Comparison of ENCODE assay signal across 6 cellular contexts in the genomic region with DNA sequence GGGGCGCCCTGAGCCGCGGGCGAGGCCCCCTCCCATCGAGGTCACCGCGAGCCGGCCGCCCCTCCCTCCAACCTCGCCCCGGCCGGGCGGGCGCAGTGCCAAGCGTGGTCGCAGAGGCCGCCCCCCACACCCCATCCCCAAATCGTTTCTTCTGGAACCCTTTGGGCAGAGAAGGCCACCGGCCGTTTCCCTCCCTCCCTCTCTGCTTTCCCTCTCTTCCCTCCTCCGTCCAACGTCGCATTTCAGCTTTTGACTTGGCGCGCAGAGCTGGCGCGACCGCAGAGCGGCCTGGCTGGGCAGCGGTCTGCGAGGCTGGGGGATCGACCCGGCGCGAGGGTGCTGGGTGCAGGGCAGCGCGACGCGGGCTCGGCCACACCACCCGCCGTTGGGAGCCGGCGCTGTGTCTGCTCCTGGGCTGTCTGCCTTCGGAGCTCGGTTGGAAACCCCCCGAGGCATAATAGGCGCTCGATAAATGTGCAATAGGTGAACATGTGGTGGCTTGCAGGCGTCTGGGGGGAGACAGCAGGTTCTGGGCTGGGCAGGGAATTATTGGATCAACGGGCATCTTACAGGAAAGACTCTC. TPM values are rescaled to one million over a fixed set of nuclear protein-coding genes. Genes with fewer than 3 reads are reported as not detected.
DNase-seq lines count a peak whose midpoint lies in the region.

No MANE protein-coding gene starts in this region.

- peak overlapping the region; percentile 71 for H3K4me3 ChIP-seq in adipocyte (ENCODE audit: low read length)
- peak overlapping the region; percentile 21 to 59 for H3K4me3 ChIP-seq in muscle layer of duodenum (ENCODE audit: low read depth in 1 of 2, low read length in 2 of 2)

- CTCF ChIA-PET in activated naive CD4-positive, alpha-beta T cell treated with anti-CD3 and anti-CD28 coated beads, Interleukin-2, amount 10 ng/mL, durations not matched to agents 7 days and 5 days (lab: Charles Lee) = interaction anchor here (2.0 kb wide), 1 partner anchor 18 kb away, joined by 5 read pairs; no protein-coding TSS in a partner anchor

- no peaks in the 10 kb centered on the region for H3K36me3 Mint-ChIP-seq in activated CD4-positive, alpha-beta T cell treated with anti-CD3 and anti-CD28 coated beads, Interleukin-2, amount 10 ng/mL, durations not matched to agents 24 days and 14 days (ENCODE audit: low read depth)
- no peaks in the 10 kb centered on the region for H3K36me3 Mint-ChIP-seq in activated naive CD4-positive, alpha-beta T cell treated with anti-CD3 and anti-CD28 coated beads, Interleukin-2, amount 10 ng/mL, durations not matched to agents 7 days and 5 days

- H3K36me3 ChIP-seq in adipocyte (ENCODE audit: control insufficient read depth, insufficient read depth, low read length, severe bottlenecking) = no peaks in the 10 kb centered on the region
- no peaks in the 10 kb centered on the region for H3K36me3 ChIP-seq in muscle layer of duodenum (ENCODE audit: control insufficient read depth in 1 of 2, insufficient read depth in 2 of 2, low read length in 2 of 2)

- H3K27me3 Mint-ChIP-seq in activated CD4-positive, alpha-beta T cell treated with anti-CD3 and anti-CD28 coated beads, Interleukin-2, amount 10 ng/mL, durations not matched to agents 24 days and 14 days = peaks cover 25% of the 10 kb centered on the region
- H3K27me3 Mint-ChIP-seq in activated naive CD4-positive, alpha-beta T cell treated with anti-CD3 and anti-CD28 coated beads, Interleukin-2, amount 10 ng/mL, durations not matched to agents 7 days and 5 days = peaks cover 71% of the 10 kb centered on the region

- H3K27ac Mint-ChIP-seq in activated CD4-positive, alpha-beta T cell treated with anti-CD3 and anti-CD28 coated beads, Interleukin-2, amount 10 ng/mL, durations not matched to agents 24 days and 14 days = no peak overlapping the region
- H3K27ac Mint-ChIP-seq in activated naive CD4-positive, alpha-beta T cell treated with anti-CD3 and anti-CD28 coated beads, Interleukin-2, amount 10 ng/mL, durations not matched to agents 7 days and 5 days = no peak overlapping the region

- H3K9me3 Mint-ChIP-seq in activated CD4-positive, alpha-beta T cell treated with anti-CD3 and anti-CD28 coated beads, Interleukin-2, amount 10 ng/mL, durations not matched to agents 24 days and 14 days = no peaks in the 10 kb centered on the region
- no peaks in the 10 kb centered on the region for H3K9me3 Mint-ChIP-seq in activated naive CD4-positive, alpha-beta T cell treated with anti-CD3 and anti-CD28 coated beads, Interleukin-2, amount 10 ng/mL, durations not matched to agents 7 days and 5 days

- intact Hi-C loops in activated CD4-positive, alpha-beta T cell treated with anti-CD3 and anti-CD28 coated beads, Interleukin-2, amount 10 ng/mL, durations not matched to agents 24 days and 14 days (cut with micrococcal nuclease) = no loop called here

- no peak overlapping the region for H3K27ac ChIP-seq in muscle layer of duodenum (ENCODE audit: low read length)

- H3K9me3 ChIP-seq in adipocyte (ENCODE audit: control insufficient read depth, low read length) = no peaks in the 10 kb centered on the region
- no peaks in the 10 kb centered on the region for H3K9me3 ChIP-seq in muscle layer of duodenum (ENCODE audit: control insufficient read depth in 1 of 2, low read length in 2 of 2)

- H3K4me3 Mint-ChIP-seq in activated CD4-positive, alpha-beta T cell treated with anti-CD3 and anti-CD28 coated beads, Interleukin-2, amount 10 ng/mL, durations not matched to agents 24 days and 14 days = peak overlapping the region; percentile 64
- H3K4me3 Mint-ChIP-seq in activated naive CD4-positive, alpha-beta T cell treated with anti-CD3 and anti-CD28 coated beads, Interleukin-2, amount 10 ng/mL, durations not matched to agents 7 days and 5 days = no peak overlapping the region

- DNase-seq in activated CD4-positive, alpha-beta T cell treated with anti-CD3 and anti-CD28 coated beads, Interleukin-2, amount 10 ng/mL, durations not matched to agents 24 days and 14 days = no peak
- no peak for DNase-seq in activated CD4-positive, alpha-beta T cell treated with anti-CD3 and anti-CD28 coated beads for 1 hour
- peak; percentile 57 for DNase-seq in adipocyte (ENCODE audit: low read depth)
- no peak for DNase-seq in activated naive CD4-positive, alpha-beta T cell treated with anti-CD3 and anti-CD28 coated beads, Interleukin-2, amount 10 ng/mL, durations not matched to agents 7 days and 5 days
- no peak for DNase-seq in NOMO-1 treated with DMSO at 0.1 percent for 48 hours (lab: John Stamatoyannopoulos, UW; ENCODE audit: unreplicated experiment)

- H3K27me3 ChIP-seq in adipocyte (replicated peaks; ENCODE audit: control insufficient read depth, insufficient read depth, low read length) (no peaks in the 10 kb centered on the region), muscle layer of duodenum (ENCODE audit: low read depth, low read length) (peaks cover 25% of the 10 kb centered on the region)

- peaks cover 16% of the 10 kb centered on the region for H3K4me1 ChIP-seq in adipocyte (ENCODE audit: control insufficient read depth, insufficient read depth, low read length)
- H3K4me1 ChIP-seq in muscle layer of duodenum (ENCODE audit: control insufficient read depth in 1 of 2, insufficient read depth in 2 of 2, low read length in 2 of 2) = peaks cover 0 to 34% of the 10 kb centered on the region in 2 donors

- peak overlapping the region; percentile 64 for H3K9ac ChIP-seq in adipocyte (ENCODE audit: low read length)

- H3K4me1 Mint-ChIP-seq in activated CD4-positive, alpha-beta T cell treated with anti-CD3 and anti-CD28 coated beads, Interleukin-2, amount 10 ng/mL, durations not matched to agents 24 days and 14 days = peaks cover 5% of the 10 kb centered on the region
- H3K4me1 Mint-ChIP-seq in activated naive CD4-positive, alpha-beta T cell treated with anti-CD3 and anti-CD28 coated beads, Interleukin-2, amount 10 ng/mL, durations not matched to agents 7 days and 5 days = peaks cover 9% of the 10 kb centered on the region

RNA-seq across cellular contexts. Expression of a gene that starts 2.9 kb away (rescaled TPM):
- not detected in 2 replicates for total RNA-seq in activated CD4-positive, alpha-beta T cell treated with anti-CD3 and anti-CD28 coated beads, Interleukin-2, amount 10 ng/mL, durations not matched to agents 24 days and 14 days

RNA-seq across cellular contexts. Expression of a gene that starts 6.7 kb away (rescaled TPM):
- total RNA-seq in activated CD4-positive, alpha-beta T cell treated with anti-CD3 and anti-CD28 coated beads, Interleukin-2, amount 10 ng/mL, durations not matched to agents 24 days and 14 days = 16.6 and 20.9 TPM in 2 replicates

RNA-seq across cellular contexts. Expression of a gene that starts 8.3 kb away (rescaled TPM):
- 40.7 and 41.7 TPM in 2 replicates for total RNA-seq in activated CD4-positive, alpha-beta T cell treated with anti-CD3 and anti-CD28 coated beads, Interleukin-2, amount 10 ng/mL, durations not matched to agents 24 days and 14 days

RNA-seq across cellular contexts. Expression of a gene that starts 39.0 kb away (rescaled TPM):
- 44.7 and 45.7 TPM in 2 replicates for total RNA-seq in activated CD4-positive, alpha-beta T cell treated with anti-CD3 and anti-CD28 coated beads, Interleukin-2, amount 10 ng/mL, durations not matched to agents 24 days and 14 days

RNA-seq across cellular contexts. Expression of a gene that starts 45.5 kb away (rescaled TPM):
- total RNA-seq in activated CD4-positive, alpha-beta T cell treated with anti-CD3 and anti-CD28 coated beads, Interleukin-2, amount 10 ng/mL, durations not matched to agents 24 days and 14 days = 105 and 122 TPM in 2 replicates
